Comparison of ENCODE assay signal across 15 cellular contexts in the genomic region with DNA sequence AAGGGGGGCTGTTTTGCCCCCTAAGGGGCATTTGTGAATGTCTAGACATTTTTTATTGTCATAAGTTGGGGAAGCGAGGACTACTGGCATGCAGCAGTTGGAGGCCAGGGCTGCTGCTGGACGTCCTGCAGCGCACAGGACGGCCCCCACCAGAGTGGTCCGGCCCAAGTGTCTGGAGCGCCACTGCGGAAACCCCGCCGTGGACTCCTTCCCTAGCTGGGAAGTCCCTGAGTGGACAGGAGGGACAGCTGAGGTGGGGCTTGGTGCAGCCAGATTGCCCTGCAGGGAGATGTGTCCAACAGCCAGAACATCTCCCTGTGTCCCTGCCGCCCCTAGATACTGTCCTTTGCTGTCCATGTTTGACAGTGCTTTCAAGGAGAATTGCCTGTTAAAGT. TPM values are rescaled to one million over a fixed set of nuclear protein-coding genes. Genes with fewer than 3 reads are reported as not detected.
DNase-seq lines count a peak whose midpoint lies in the region; ATAC-seq and TF ChIP-seq lines count a peak whose summit lies in the region.
"Had no signal": no experiment of that assay in that cellular context is flagged by ENCODE, and none has a peak within 500 bp of the region (broad histone marks: within the 10 kb centered on the region; RNA-seq: fewer than 3 reads in every experiment).

No MANE protein-coding gene starts in this region.

- DNase-seq in cardiac muscle cell (ENCODE audit: low read depth in 1 of 2, low spot score in 1 of 2) (no peak), Right ventricle myocardium inferior (ENCODE audit: missing footprints) (no peak), dorsolateral prefrontal cortex (peak in 3 of 10 donors; percentile 45 to 48 (median 46)), thoracic aorta (ENCODE audit: low spot score) (no peak), DMS53 (lab: John Stamatoyannopoulos, UW) (no peak), MM.1S (no peak)
- DNase-seq: activated CD4-positive, alpha-beta T cell treated with anti-CD3 and anti-CD28 coated beads, Interleukin-2, amount 10 ng/mL, durations not matched to agents 24 days and 14 days; activated naive CD4-positive, alpha-beta T cell; foreskin fibroblast; GF-D8 had no signal

- no peak overlapping the region for H3K9ac ChIP-seq in muscle layer of colon (ENCODE audit: low read length)
- H3K9ac ChIP-seq in MM.1S (ENCODE audit: low read length), result no peak overlapping the region

- H2AFZ ChIP-seq in MM.1S (ENCODE audit: low read length), result no peak overlapping the region

- no peaks in the 10 kb centered on the region for H3F3A ChIP-seq in MM.1S (ENCODE audit: insufficient read depth, low read length)

- H3K27ac ChIP-seq in cardiac muscle cell (peak overlapping the region; percentile 73), dorsolateral prefrontal cortex (peak overlapping the region; percentile 39 to 97 (median 93)), muscle layer of colon (ENCODE audit: low read depth, low read length) (peak overlapping the region; percentile 86), thoracic aorta (peak overlapping the region; percentile 8 to 58), MM.1S (ENCODE audit: low read length) (no peak overlapping the region)

- no peak for TF ChIP-seq CTCF in cardiac muscle cell (IDR thresholded peaks at IDR 0.05; ENCODE audit: low read depth, low read length)
- no peak for TF ChIP-seq CTCF in dorsolateral prefrontal cortex (IDR thresholded peaks at IDR 0.05 in 54 of 56, conservative IDR thresholded peaks at IDR 0.05 in 2 of 56; ENCODE audit: low read depth in 1 of 56, partially characterized antibody in 56 of 56)
- TF ChIP-seq CTCF in thoracic aorta (IDR thresholded peaks at IDR 0.05), result no peak
- TF ChIP-seq CTCF in MM.1S (IDR thresholded peaks at IDR 0.05; ENCODE audit: low read length), result no peak

- no peaks in the 10 kb centered on the region for H3K79me2 ChIP-seq in MM.1S (ENCODE audit: low read length)

- H3K27me3 ChIP-seq in cardiac muscle cell (peaks cover 5% of the 10 kb centered on the region), dorsolateral prefrontal cortex (no peaks in the 10 kb centered on the region), muscle layer of colon (ENCODE audit: control insufficient read depth in 1 of 2, insufficient read depth in 2 of 2, low read length in 2 of 2) (no peaks in the 10 kb centered on the region), thoracic aorta (replicated peaks; ENCODE audit: insufficient read depth) (no peaks in the 10 kb centered on the region), MM.1S (replicated peaks; ENCODE audit: insufficient read depth, low read length) (no peaks in the 10 kb centered on the region; the same call in 1 of the 2 replicates)

- no peaks in the 10 kb centered on the region for H3K36me3 ChIP-seq in cardiac muscle cell
- H3K36me3 ChIP-seq in muscle layer of colon (ENCODE audit: insufficient read depth, low read length), result peaks cover 15% of the 10 kb centered on the region
- no peaks in the 10 kb centered on the region for H3K36me3 ChIP-seq in thoracic aorta
- no peaks in the 10 kb centered on the region for H3K36me3 ChIP-seq in MM.1S (replicated peaks; ENCODE audit: insufficient read depth, low read length)

- H3K4me1 ChIP-seq in cardiac muscle cell (ENCODE audit: low read depth), result peaks cover 24% of the 10 kb centered on the region
- H3K4me1 ChIP-seq in muscle layer of colon (ENCODE audit: insufficient read depth, low read length), result peaks cover 52% of the 10 kb centered on the region
- H3K4me1 ChIP-seq in thoracic aorta (ENCODE audit: control insufficient read depth in 1 of 2, low read depth in 2 of 2), result peaks cover 22 to 64% of the 10 kb centered on the region in 2 donors
- no peaks in the 10 kb centered on the region for H3K4me1 ChIP-seq in MM.1S (ENCODE audit: low read length)

- ATAC-seq in Right ventricle myocardium inferior (no peak), thoracic aorta (ENCODE audit: insufficient number of reproducible peaks, low FRiP score, low read depth) (no peak), esophagus mucosa (no peak)
- ATAC-seq: GM12878, Panc1 had no signal

- H3K9me2 ChIP-seq in MM.1S (replicated peaks; ENCODE audit: insufficient read depth, low read length), result no peaks in the 10 kb centered on the region

- H3K4me3 ChIP-seq in cardiac muscle cell (no peak overlapping the region), dorsolateral prefrontal cortex (no peak overlapping the region), muscle layer of colon (ENCODE audit: low read depth in 1 of 2, low read length in 2 of 2) (no peak overlapping the region), thoracic aorta (no peak overlapping the region), MM.1S (ENCODE audit: low read length) (no peak overlapping the region)
- H3K4me3 ChIP-seq: coronary artery, GM12878 had no signal

- H3K9me3 ChIP-seq in cardiac muscle cell (ENCODE audit: low read depth), result no peaks in the 10 kb centered on the region
- no peaks in the 10 kb centered on the region for H3K9me3 ChIP-seq in muscle layer of colon (ENCODE audit: low read length)
- H3K9me3 ChIP-seq in thoracic aorta, result no peaks in the 10 kb centered on the region
- H3K9me3 ChIP-seq in MM.1S (replicated peaks; ENCODE audit: insufficient read depth, low read length), result no peaks in the 10 kb centered on the region

- no peak overlapping the region for H3K4me2 ChIP-seq in MM.1S (ENCODE audit: low read depth, low read length)

- intact Hi-C loops in Right ventricle myocardium inferior (cut with DNase I) (no loop called here), dorsolateral prefrontal cortex (cut with DNase I) (no loop called here)

- H4K20me1 ChIP-seq in MM.1S (ENCODE audit: insufficient read depth, low read length), result no peaks in the 10 kb centered on the region

RNA-seq across cellular contexts. Expression of gene CKB, which starts 5.5 kb away (rescaled TPM):
- total RNA-seq in cardiac muscle cell, result 169 and 324 TPM in 2 replicates
- 177 and 327 TPM in 2 replicates for polyA plus RNA-seq in cardiac muscle cell
- total RNA-seq in Right ventricle myocardium inferior, result 577 TPM
- 1,000 to 10,000 TPM; 1,109 to 2,418 (median 1,592) TPM for total RNA-seq in dorsolateral prefrontal cortex
- total RNA-seq in thoracic aorta, result 100 to 1,000 TPM; 109 to 159 TPM
- 17.8 TPM for total RNA-seq in esophagus mucosa

RNA-seq across cellular contexts. Expression of gene TRMT61A, which starts 11.8 kb away (rescaled TPM):
- total RNA-seq in cardiac muscle cell (5.7 and 7.5 TPM in 2 replicates), Right ventricle myocardium inferior (5.6 TPM), dorsolateral prefrontal cortex (10 to 100 TPM in 119 of 120 experiments, 1 to 10 TPM in 1; 9.8 to 20.3 (median 14.3) TPM), thoracic aorta (10 to 100 TPM; 18.6 to 18.8 TPM), esophagus mucosa (6.1 TPM)
- 5.6 and 7.4 TPM in 2 replicates for polyA plus RNA-seq in cardiac muscle cell

RNA-seq across cellular contexts. Expression of gene BAG5, which starts 45.3 kb away (rescaled TPM):
- 17.4 and 17.6 TPM in 2 replicates for total RNA-seq in cardiac muscle cell
- polyA plus RNA-seq in cardiac muscle cell, result 17.6 and 19.6 TPM in 2 replicates
- 16.1 TPM for total RNA-seq in Right ventricle myocardium inferior
- 10 to 100 TPM; 25.3 to 45.6 (median 35.3) TPM for total RNA-seq in dorsolateral prefrontal cortex
- total RNA-seq in thoracic aorta, result 10 to 100 TPM; 21.0 to 34.9 TPM
- total RNA-seq in esophagus mucosa, result 23.6 TPM

RNA-seq across cellular contexts. Expression of gene COA8, which starts 45.6 kb away (rescaled TPM):
- 31.3 and 33.8 TPM in 2 replicates for total RNA-seq in cardiac muscle cell
- polyA plus RNA-seq in cardiac muscle cell, result 68.2 and 69.3 TPM in 2 replicates
- 49.3 TPM for total RNA-seq in Right ventricle myocardium inferior
- total RNA-seq in dorsolateral prefrontal cortex, result 10 to 100 TPM; 21.7 to 47.0 (median 35.6) TPM
- total RNA-seq in thoracic aorta, result 10 to 100 TPM in 1 of 2 donors, 1 to 10 TPM in 1; 8.0 to 17.6 TPM
- total RNA-seq in esophagus mucosa, result 30.3 TPM
